Comparison of ENCODE assay signal across 10 cellular contexts in genomic region chr1:159005676-159006075, GRCh38. TPM values are rescaled to one million over a fixed set of nuclear protein-coding genes. Genes with fewer than 3 reads are reported as not detected.
DNase-seq lines count a peak whose midpoint lies in the region; ATAC-seq and TF ChIP-seq lines count a peak whose summit lies in the region.
"Had no signal": no experiment of that assay in that cellular context is flagged by ENCODE, and none has a peak within 500 bp of the region (broad histone marks: within the 10 kb centered on the region; RNA-seq: fewer than 3 reads in every experiment).

No MANE protein-coding gene starts in this region.

- H3K4me1 Mint-ChIP-seq in effector memory CD8-positive, alpha-beta T cell (ENCODE audit: low read depth in 2 of 2) = peaks cover 23 to 33% of the 10 kb centered on the region in 2 donors

- H3K9me3 Mint-ChIP-seq in effector memory CD8-positive, alpha-beta T cell = no peaks in the 10 kb centered on the region

- H3K27me3 Mint-ChIP-seq in effector memory CD8-positive, alpha-beta T cell = no peaks in the 10 kb centered on the region

- H3K27me3 ChIP-seq in A673 (replicated peaks; ENCODE audit: insufficient read depth, low read depth, low read length, poor library complexity) (no peaks in the 10 kb centered on the region), HUES6 (ENCODE audit: control insufficient read depth, insufficient read depth, low read length) (peaks cover 12% of the 10 kb centered on the region; the same call in 1 of the 2 replicates)

- TF ChIP-seq CTCF in A673 (conservative IDR thresholded peaks at IDR 0.05; ENCODE audit: low read depth, low read length) (no peak), mucosa of descending colon (IDR thresholded peaks at IDR 0.05) (no peak)

- H3K27ac ChIP-seq in A673 (ENCODE audit: low read depth, low read length, poor library complexity, severe bottlenecking) (no peak overlapping the region), HUES6 (ENCODE audit: low read depth, low read length) (no peak overlapping the region)

- peak overlapping the region; percentile 22 for H3K9ac ChIP-seq in HUES6 (ENCODE audit: low read length)

- ATAC-seq in effector memory CD8-positive, alpha-beta T cell (replicated peaks) = no peak
- ATAC-seq in mucosa of descending colon = peak; percentile 24
- ATAC-seq in GM19452 (IDR thresholded peaks at IDR 0.05; ENCODE audit: unreplicated experiment) = no peak

- H3K36me3 ChIP-seq in A673 (ENCODE audit: insufficient read depth, low read length, poor library complexity, severe bottlenecking) = no peaks in the 10 kb centered on the region
- no peaks in the 10 kb centered on the region for H3K36me3 ChIP-seq in HUES6 (ENCODE audit: control insufficient read depth, insufficient read depth, low read length)
- no peaks in the 10 kb centered on the region for H3K36me3 ChIP-seq in mucosa of descending colon (ENCODE audit: low read depth)

- CTCF ChIA-PET in A673 (lab: Charles Lee) = no interaction called here

- BruUV-seq in A673 (replicated peaks; lab: Mats Ljungman, UMichigan) = no TSS peak

- no peak overlapping the region for H3K4me3 Mint-ChIP-seq in effector memory CD8-positive, alpha-beta T cell

- H3K9me3 ChIP-seq in A673 (ENCODE audit: low read depth, low read length, poor library complexity, severe bottlenecking) (no peaks in the 10 kb centered on the region), HUES6 (ENCODE audit: control insufficient read depth, insufficient read depth, low read depth, low read length) (no peaks in the 10 kb centered on the region), mucosa of descending colon (no peaks in the 10 kb centered on the region)

- peak; percentile 35 for DNase-seq in A673 (ENCODE audit: low spot score)
- no peak for DNase-seq in effector memory CD8-positive, alpha-beta T cell
- DNase-seq in mucosa of descending colon = no peak
- DNase-seq in NCI-H526 treated with DMSO at 0.1 percent for 48 hours (lab: John Stamatoyannopoulos, UW) = no peak
- no peak for DNase-seq in T1000 (lab: John Stamatoyannopoulos, UW)
- no peak for DNase-seq in NCI-H446 treated with DMSO at 0.1 percent for 48 hours (lab: John Stamatoyannopoulos, UW)
- DNase-seq: activated CD4-positive, CD25-positive, alpha-beta regulatory T cell treated with anti-CD3 and anti-CD28 coated beads, Interleukin-2, amount 50 U/mL, for 72 hours; NCI-H1048 had no signal

- H3K27ac Mint-ChIP-seq in effector memory CD8-positive, alpha-beta T cell = peak overlapping the region; percentile 21 to 26

- H3K4me1 ChIP-seq in A673 (ENCODE audit: insufficient read depth, low read length, poor library complexity, severe bottlenecking) (peaks cover 27% of the 10 kb centered on the region), HUES6 (ENCODE audit: control insufficient read depth, insufficient read depth, low read length) (peaks cover 59% of the 10 kb centered on the region), mucosa of descending colon (ENCODE audit: low read depth) (peaks cover 16% of the 10 kb centered on the region)

- intact Hi-C loops in A673 (cut with micrococcal nuclease; ENCODE audit: unreplicated experiment) = loop anchor here (10.0 kb wide), 2 partner anchors 821 to 1041 kb away; partner anchors contain the start of gene CD1D
- intact Hi-C loops in mucosa of descending colon (cut with DNase I, micrococcal nuclease) = no loop called here

- peaks cover 15% of the 10 kb centered on the region for H3K36me3 Mint-ChIP-seq in effector memory CD8-positive, alpha-beta T cell (ENCODE audit: insufficient read depth)

- POLR2A ChIA-PET in A673 (lab: Charles Lee; ENCODE audit: low non-redundant PET) = no interaction called here

- no peak overlapping the region for H3K4me3 ChIP-seq in A673 (ENCODE audit: low read depth, low read length, poor library complexity, severe bottlenecking)
- H3K4me3 ChIP-seq in HUES6 (ENCODE audit: low read depth, low read length) = peak overlapping the region; percentile 51
- no peak overlapping the region for H3K4me3 ChIP-seq in mucosa of descending colon

RNA-seq across cellular contexts. Expression of gene IFI16, which starts 4.0 kb away (rescaled TPM):
- 68.1 and 87.4 TPM in 2 replicates for total RNA-seq in A673 (2021)
- 10 to 100 TPM; 14.4 to 37.9 (median 36.6) TPM for total RNA-seq in mucosa of descending colon
